Comparison of ENCODE assay signal across 24 cellular contexts in genomic region chr2:123717616-123718279, GRCh38.
"Had no signal": no experiment of that assay in that cellular context is flagged by ENCODE, and none has a peak within 500 bp of the region (broad histone marks: within the 10 kb centered on the region; RNA-seq: fewer than 3 reads in every experiment).

No MANE protein-coding gene starts in this region.

- H3K4me3 Mint-ChIP-seq: activated CD4-positive, alpha-beta memory T cell treated with anti-CD3 and anti-CD28 coated beads for 36 hours; activated CD4-positive, alpha-beta T cell treated with anti-CD3 and anti-CD28 coated beads, Interleukin-2, amount 10 ng/mL, durations not matched to agents 7 days and 5 days; activated naive CD4-positive, alpha-beta T cell treated with anti-CD3 and anti-CD28 coated beads for 36 hours; activated naive CD8-positive, alpha-beta T cell; activated T-cell treated with anti-CD3 and anti-CD28 coated beads, Interleukin-2, amount 50 U/mL, for 4 hours; activated T-helper 17 cell treated with anti-CD3 and anti-CD28 coated beads, Interleukin-2, amount 50 U/mL, for 72 hours; T-cell had no signal

- H3K4me1 Mint-ChIP-seq: activated CD4-positive, alpha-beta T cell treated with anti-CD3 and anti-CD28 coated beads, Interleukin-2, amount 10 ng/mL, durations not matched to agents 7 days and 5 days; activated T-helper 17 cell treated with anti-CD3 and anti-CD28 coated beads, Interleukin-2, amount 50 U/mL, for 72 hours; T-cell had no signal

- H3K27me3 Mint-ChIP-seq: activated CD4-positive, alpha-beta memory T cell treated with anti-CD3 and anti-CD28 coated beads for 36 hours; activated CD4-positive, alpha-beta T cell treated with anti-CD3 and anti-CD28 coated beads, Interleukin-2, amount 10 ng/mL, durations not matched to agents 7 days and 5 days; activated naive CD8-positive, alpha-beta T cell; activated T-helper 17 cell treated with anti-CD3 and anti-CD28 coated beads, Interleukin-2, amount 50 U/mL, for 72 hours; T-cell had no signal

- H3K27ac Mint-ChIP-seq: activated CD4-positive, alpha-beta memory T cell treated with anti-CD3 and anti-CD28 coated beads for 36 hours; activated CD4-positive, alpha-beta T cell treated with anti-CD3 and anti-CD28 coated beads, Interleukin-2, amount 10 ng/mL, durations not matched to agents 7 days and 5 days; activated naive CD4-positive, alpha-beta T cell treated with anti-CD3 and anti-CD28 coated beads for 36 hours; activated naive CD8-positive, alpha-beta T cell; activated T-helper 17 cell treated with anti-CD3 and anti-CD28 coated beads, Interleukin-2, amount 50 U/mL, for 72 hours; T-cell had no signal

- H3K27ac ChIP-seq: SJSA1 had no signal

- H3K4me1 ChIP-seq: SJSA1 had no signal

- H3K4me3 ChIP-seq: SJSA1 had no signal

- H3K27me3 ChIP-seq: SJSA1 had no signal

- H3K36me3 Mint-ChIP-seq: activated CD4-positive, alpha-beta memory T cell treated with anti-CD3 and anti-CD28 coated beads for 36 hours; activated naive CD8-positive, alpha-beta T cell; T-cell had no signal

- DNase-seq: activated CD4-positive, alpha-beta memory T cell treated with anti-CD3 and anti-CD28 coated beads for 36 hours; activated CD4-positive, alpha-beta T cell treated with anti-CD3 and anti-CD28 coated beads, Interleukin-2, amount 10 ng/mL, durations not matched to agents 7 days and 5 days; activated CD4-positive, CD25-positive, alpha-beta regulatory T cell; activated CD8-positive, alpha-beta memory T cell treated with anti-CD3 and anti-CD28 coated beads for 24 hours; activated gamma-delta T cell; activated naive CD4-positive, alpha-beta T cell treated with anti-CD3 and anti-CD28 coated beads for 36 hours; activated T-cell treated with anti-CD3 and anti-CD28 coated beads, Interleukin-2, amount 50 U/mL, for 4 hours; central memory CD4-positive, alpha-beta T cell; Karpas-422; NCI-H1105 treated with DMSO at 0.1 percent for 48 hours; NCI-H1436 treated with DMSO at 0.1 percent for 48 hours; NCI-H187; NCI-H2081; NCI-H69; NK-92 treated with Interleukin-12 subunit alpha and Interleukin-12 subunit beta, amount 100 ng/mL, for 24 hours; OCI-M1; RPMI8226; SHP77; T-cell; T-helper 2 cell; T1000 had no signal

- H3K36me3 ChIP-seq: SJSA1 had no signal
